16 cellular contexts compared by ENCODE assay signal in genomic region chr5:362978-363765, GRCh38.
"Had no signal": no experiment of that assay in that cellular context is flagged by ENCODE, and none has a peak within 500 bp of the region (broad histone marks: within the 10 kb centered on the region; RNA-seq: fewer than 3 reads in every experiment).

No MANE protein-coding gene starts in this region.

- H3K27ac Mint-ChIP-seq: activated naive CD4-positive, alpha-beta T cell treated with anti-CD3 and anti-CD28 coated beads, Interleukin-2, amount 10 ng/mL, durations not matched to agents 7 days and 5 days; activated T-helper 2 cell treated with anti-CD3 and anti-CD28 coated beads, Interferon-gamma antibody, Interleukin-2, Interleukin-4, amounts not matched to agents 10 μg/mL and 5 μg/mL and 100 μg/mL, durations not matched to agents 14 hours and 24 hours and 36 hours; endodermal cell; T-helper 2 cell treated with Interferon-gamma antibody and Interleukin-4, amounts not matched to agents 5 μg/mL and 100 μg/mL, for 36 hours had no signal

- H3K4me1 ChIP-seq: body of pancreas, pancreas, transverse colon had no signal

- H3K36me3 ChIP-seq: pancreas, transverse colon had no signal

- H3K4me1 Mint-ChIP-seq: central memory CD8-positive, alpha-beta T cell; endodermal cell had no signal

- H3K27me3 Mint-ChIP-seq: activated naive CD4-positive, alpha-beta T cell treated with anti-CD3 and anti-CD28 coated beads, Interleukin-2, amount 10 ng/mL, durations not matched to agents 7 days and 5 days had no signal

- DNase-seq: activated naive CD4-positive, alpha-beta T cell treated with anti-CD3 and anti-CD28 coated beads, Interleukin-2, amount 10 ng/mL, durations not matched to agents 7 days and 5 days; activated T-cell treated with anti-CD3 and anti-CD28 coated beads for 4 hours; amniotic stem cell; body of pancreas; endodermal cell; glutamatergic neuron; mammary epithelial cell; pancreas; retina; stimulated activated CD4-positive, alpha-beta T cell treated with anti-CD3 and anti-CD28 coated beads, Interleukin-4, amount 100 ng/mL, for 4 hours; SW 1271; transverse colon had no signal

- H3K27me3 ChIP-seq: body of pancreas, pancreas, transverse colon had no signal

- H3K27ac ChIP-seq: body of pancreas, pancreas, transverse colon had no signal

- H3K9me3 Mint-ChIP-seq: activated naive CD4-positive, alpha-beta T cell treated with anti-CD3 and anti-CD28 coated beads, Interleukin-2, amount 10 ng/mL, durations not matched to agents 7 days and 5 days; central memory CD8-positive, alpha-beta T cell had no signal

- ATAC-seq: body of pancreas, left lobe of liver, pancreas had no signal

- H3K4me3 Mint-ChIP-seq: activated naive CD4-positive, alpha-beta T cell treated with anti-CD3 and anti-CD28 coated beads, Interleukin-2, amount 10 ng/mL, durations not matched to agents 7 days and 5 days; central memory CD8-positive, alpha-beta T cell; endodermal cell; T-helper 2 cell treated with Interferon-gamma antibody and Interleukin-4, amounts not matched to agents 5 μg/mL and 100 μg/mL, for 36 hours had no signal

- H3K9me3 ChIP-seq: body of pancreas, pancreas had no signal

- H3K4me3 ChIP-seq: body of pancreas, pancreas, transverse colon had no signal
